ENCODE assay signal across 8 cellular contexts in the genomic region with DNA sequence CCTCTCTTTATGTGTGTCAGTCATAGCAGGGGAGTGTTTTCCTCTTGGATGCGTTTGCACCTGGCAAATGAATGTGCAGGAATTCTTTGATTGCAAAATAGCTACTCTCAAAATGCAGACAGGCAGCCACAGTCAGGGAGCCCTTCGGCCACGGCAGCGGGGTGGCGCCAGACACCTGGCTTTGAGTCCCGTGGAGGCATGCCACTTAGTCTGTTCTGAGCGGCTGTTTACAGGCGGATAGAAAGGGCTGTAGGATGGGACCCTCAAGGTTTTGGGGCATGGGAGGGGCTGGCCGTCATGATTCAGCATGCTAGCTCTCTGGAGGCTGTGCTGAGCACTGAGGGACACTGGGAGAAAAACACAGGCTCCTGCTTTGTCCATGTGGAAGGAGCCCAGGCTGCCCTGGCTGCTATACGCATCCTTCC.
DNase-seq lines count a peak whose midpoint lies in the region; ATAC-seq, FAIRE-seq and TF ChIP-seq lines count a peak whose summit lies in the region.

No MANE protein-coding gene starts in this region.

- 18 to 40% (median 30%) methylated on average over 10 of the region's 10 CpGs for WGBS in small intestine, 3 donors

- no peaks in the 10 kb centered on the region for H3K9me3 ChIP-seq in CD4-positive, alpha-beta T cell (ENCODE audit: control insufficient read depth, low read length)
- H3K9me3 ChIP-seq in PC-9 (ENCODE audit: insufficient read depth, low read depth) (no peaks in the 10 kb centered on the region), breast epithelium (no peaks in the 10 kb centered on the region), small intestine (ENCODE audit: control insufficient read depth, low read depth) (no peaks in the 10 kb centered on the region)

- FAIRE-seq in small intestine (lab: Jason Lieb, UNC) = no peak

- no peaks in the 10 kb centered on the region for H3K36me3 Mint-ChIP-seq in CD4-positive, alpha-beta T cell (ENCODE audit: low read depth)
- no peaks in the 10 kb centered on the region for H3K36me3 Mint-ChIP-seq in immature natural killer cell

- peak in 6 of 10 experiments; percentile 9 to 55 (median 22) for DNase-seq in CD4-positive, alpha-beta T cell
- DNase-seq in HL-60 (ENCODE audit: low read depth in 1 of 2, low spot score in 1 of 2) (peak in 1 of 2 experiments; percentile 58), PC-9 (peak; percentile 54 to 73), breast epithelium (ENCODE audit: low spot score in 2 of 2) (peak; percentile 74 to 89), immature natural killer cell (peak; percentile 5 to 24 (median 13)), small intestine (peak; percentile 82), activated gamma-delta T cell treated with Interleukin-2 at 50 U/mL for 16 hours (no peak)

- peaks cover 15% of the 10 kb centered on the region; the same call in 1 of the 2 replicates for H3F3A ChIP-seq in PC-9 (ENCODE audit: insufficient read depth, low read depth)

- H3K4me1 Mint-ChIP-seq in CD4-positive, alpha-beta T cell (ENCODE audit: low read depth) = peaks cover 17% of the 10 kb centered on the region
- H3K4me1 Mint-ChIP-seq in immature natural killer cell = no peaks in the 10 kb centered on the region

- CTCF ChIA-PET in CD4-positive, alpha-beta T cell (lab: Charles Lee) = interaction anchor here (1.0 to 3.0 kb wide), 2 partner anchors 205 to 223 kb away, joined by 3 to 13 read pairs; no protein-coding TSS in a partner anchor
- CTCF ChIA-PET in PC-9 (lab: Charles Lee) = interaction anchor here (0.6 to 0.9 kb wide), 2 partner anchors 29 to 36 kb away, joined by 3 read pairs; no protein-coding TSS in a partner anchor

- no peak for ATAC-seq in CD4-positive, alpha-beta T cell (ENCODE audit: poor library complexity)
- ATAC-seq in HG03565 (IDR thresholded peaks at IDR 0.05; ENCODE audit: unreplicated experiment) = no peak

- no peak overlapping the region for H3K4me3 ChIP-seq in HL-60 (replicated peaks; ENCODE audit: insufficient read depth, low read length)
- no peak overlapping the region for H3K4me3 ChIP-seq in PC-9
- no peak overlapping the region for H3K4me3 ChIP-seq in breast epithelium
- H3K4me3 ChIP-seq in small intestine (ENCODE audit: low read depth in 1 of 2, low read length in 2 of 2) = no peak overlapping the region

- H3K27me3 Mint-ChIP-seq in CD4-positive, alpha-beta T cell = no peaks in the 10 kb centered on the region
- peaks cover 0 to 4% (median 0%) of the 10 kb centered on the region in 3 donors for H3K27me3 Mint-ChIP-seq in immature natural killer cell (ENCODE audit: low read depth in 3 of 3)

- H3K27ac Mint-ChIP-seq in CD4-positive, alpha-beta T cell = no peak overlapping the region
- no peak overlapping the region for H3K27ac Mint-ChIP-seq in immature natural killer cell

- H4K20me1 ChIP-seq in PC-9 (ENCODE audit: insufficient read depth) = peaks cover 10% of the 10 kb centered on the region; the same call in 1 of the 2 replicates

- H3K9me2 ChIP-seq in PC-9 (ENCODE audit: insufficient read depth) = no peaks in the 10 kb centered on the region

- H3K79me2 ChIP-seq in PC-9 (ENCODE audit: low read depth) = no peaks in the 10 kb centered on the region

- H3K4me1 ChIP-seq in PC-9 (replicated peaks; ENCODE audit: insufficient read depth) (peaks cover 21% of the 10 kb centered on the region), breast epithelium (peaks cover 0 to 17% of the 10 kb centered on the region in 2 donors), small intestine (ENCODE audit: control insufficient read depth in 2 of 2, insufficient read depth in 1 of 2, low read depth in 1 of 2, low read length in 1 of 2) (peaks cover 2 to 3% of the 10 kb centered on the region in 2 donors)

- H3K27me3 ChIP-seq in CD4-positive, alpha-beta T cell (ENCODE audit: control insufficient read depth, insufficient read depth, low read length) = no peaks in the 10 kb centered on the region
- no peaks in the 10 kb centered on the region for H3K27me3 ChIP-seq in HL-60 (ENCODE audit: insufficient read depth, poor library complexity, severe bottlenecking)
- H3K27me3 ChIP-seq in PC-9 (ENCODE audit: insufficient read depth, low read depth) = no peaks in the 10 kb centered on the region
- H3K27me3 ChIP-seq in breast epithelium = no peaks in the 10 kb centered on the region
- H3K27me3 ChIP-seq in small intestine (ENCODE audit: control insufficient read depth in 2 of 2, insufficient read depth in 2 of 2, low read length in 2 of 2) = no peaks in the 10 kb centered on the region

- TF ChIP-seq POLR2A in breast epithelium (IDR thresholded peaks at IDR 0.05) = no peak

- intact Hi-C loops in CD4-positive, alpha-beta T cell (cut with DNase I, micrococcal nuclease) = loop anchor here (1.0 to 2.0 kb wide), 2 partner anchors 213 to 214 kb away; no protein-coding TSS in a partner anchor
- intact Hi-C loops in PC-9 (cut with micrococcal nuclease; ENCODE audit: unreplicated experiment) (loop anchor here (2.0 kb wide), 1 partner anchor 205 kb away; no protein-coding TSS in a partner anchor), breast epithelium (cut with DNase I; ENCODE audit: low total_unique reads) (no loop called here)

- H3K27ac ChIP-seq in CD4-positive, alpha-beta T cell (ENCODE audit: low read depth, low read length) = no peak overlapping the region
- H3K27ac ChIP-seq in HL-60 (replicated peaks) (no peak overlapping the region), PC-9 (no peak overlapping the region), breast epithelium (peak overlapping the region; percentile 79 to 80), small intestine (ENCODE audit: low read depth in 1 of 2, low read length in 1 of 2) (peak overlapping the region in 1 of 2 donors; percentile 24)

- H3K4me3 Mint-ChIP-seq in CD4-positive, alpha-beta T cell = no peak overlapping the region
- no peak overlapping the region for H3K4me3 Mint-ChIP-seq in immature natural killer cell

- H3K36me3 ChIP-seq in PC-9 (ENCODE audit: low read depth) = no peaks in the 10 kb centered on the region
- no peaks in the 10 kb centered on the region for H3K36me3 ChIP-seq in breast epithelium
- H3K36me3 ChIP-seq in small intestine (ENCODE audit: control insufficient read depth in 2 of 2, insufficient read depth in 2 of 2, low read length in 2 of 2) = no peaks in the 10 kb centered on the region

- H3K9me3 Mint-ChIP-seq in CD4-positive, alpha-beta T cell = no peaks in the 10 kb centered on the region
- no peaks in the 10 kb centered on the region for H3K9me3 Mint-ChIP-seq in immature natural killer cell

- H2AFZ ChIP-seq in PC-9 = no peak overlapping the region

- peak overlapping the region; percentile 36 for H3K4me2 ChIP-seq in PC-9

- BruUV-seq in PC-9 (replicated peaks; lab: Mats Ljungman, UMichigan) = no TSS peak

- POLR2A ChIA-PET in CD4-positive, alpha-beta T cell (lab: Charles Lee) = no interaction called here
- POLR2A ChIA-PET in PC-9 (lab: Charles Lee; ENCODE audit: unreplicated experiment) = no interaction called here

- peak; percentile 19 for TF ChIP-seq CTCF in CD4-positive, alpha-beta T cell (IDR thresholded peaks at IDR 0.05)
- TF ChIP-seq CTCF in HL-60 (IDR thresholded peaks at IDR 0.05; ENCODE audit: insufficient read depth, low read length) (peak; percentile 30), PC-9 (conservative IDR thresholded peaks at IDR 0.05) (peak; percentile 79), breast epithelium (IDR thresholded peaks at IDR 0.05) (peak in 2 of 3 donors; percentile 55 to 83)

Comparison
In these comparisons a context has a peak if more than half of its experiments do, and no peak if none do; other contexts are left out.
1. H3K27ac ChIP-seq: peak in breast epithelium (2 of 2); none in CD4-positive, alpha-beta T cell (single experiment), HL-60 (single experiment) and PC-9 (single experiment).
2. CTCF ChIP-seq: peak in every context shown above with its lines; median percentile 79 in PC-9; 69 in breast epithelium; 30 in HL-60; 19 in CD4-positive, alpha-beta T cell.